9 cellular contexts compared by ENCODE assay signal in genomic region chr15:36867436-36867835, GRCh38.
"Had no signal": no experiment of that assay in that cellular context is flagged by ENCODE, and none has a peak within 500 bp of the region (broad histone marks: within the 10 kb centered on the region; RNA-seq: fewer than 3 reads in every experiment).

No MANE protein-coding gene starts in this region.

- H3K36me3 ChIP-seq: HAP-1 had no signal

- H3K9ac ChIP-seq: GM23248, KMS-11 had no signal

- H3K4me3 ChIP-seq: GM23248, HAP-1 had no signal

- H3K4me2 ChIP-seq: KMS-11 had no signal

- H3K9me3 ChIP-seq: HAP-1 had no signal

- H3K4me1 ChIP-seq: HAP-1 had no signal

- H2AFZ ChIP-seq: GM23248 had no signal

- ATAC-seq: HCT116 had no signal

- H3K27ac ChIP-seq: GM23248, HL-60, KMS-11 had no signal

- DNase-seq: GM23248, GOT3, H7, HFFc6, KBM-7 had no signal
